In the genomic region with DNA sequence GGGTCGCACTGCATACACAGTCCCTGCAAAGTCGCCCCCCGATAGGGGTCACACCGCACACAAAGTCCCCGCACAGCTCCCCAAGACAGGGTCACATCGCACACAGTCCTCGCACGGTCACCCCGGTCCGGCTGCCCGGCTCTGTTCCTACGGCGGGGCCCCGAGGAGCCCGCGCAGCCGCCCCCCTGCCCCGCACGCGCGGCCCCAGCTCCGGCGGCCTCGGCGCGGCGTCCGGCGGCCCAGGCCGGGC, we compare ENCODE assay signal across 9 cellular contexts. TPM values are rescaled to one million over a fixed set of nuclear protein-coding genes. Genes with fewer than 3 reads are reported as not detected.
DNase-seq lines count a peak whose midpoint lies in the region; ATAC-seq and TF ChIP-seq lines count a peak whose summit lies in the region.
"Had no signal": no experiment of that assay in that cellular context is flagged by ENCODE, and none has a peak within 500 bp of the region (broad histone marks: within the 10 kb centered on the region; RNA-seq: fewer than 3 reads in every experiment).

No MANE protein-coding gene starts in this region.

- TF ChIP-seq CTCF in foreskin fibroblast (IDR thresholded peaks at IDR 0.05; ENCODE audit: low read depth, low read length) (no peak), retinal pigment epithelial cell (conservative IDR thresholded peaks at IDR 0.05; ENCODE audit: low read depth, low read length) (no peak)

- ATAC-seq in SK-N-SH treated with all-trans-retinoic acid at 6 μM for 48 hours (peak; percentile 5), HG02610 (IDR thresholded peaks at IDR 0.05; ENCODE audit: unreplicated experiment) (no peak), HG02852 (IDR thresholded peaks at IDR 0.05; ENCODE audit: unreplicated experiment) (no peak)

- H3K4me3 ChIP-seq in H7 (ENCODE audit: insufficient read depth, low read depth, low read length) (peak overlapping the region; percentile 71), foreskin fibroblast (ENCODE audit: low read depth in 1 of 2, low read length in 2 of 2) (peak overlapping the region; percentile 85 to 98), retinal pigment epithelial cell (ENCODE audit: low read length) (peak overlapping the region; percentile 99)

- DNase-seq in H7 (no peak), foreskin fibroblast (no peak), retinal pigment epithelial cell (ENCODE audit: low read depth) (no peak), MV-4-11 (lab: John Stamatoyannopoulos, UW) (no peak), SHP77 treated with DMSO at 0.1 percent for 48 hours (lab: John Stamatoyannopoulos, UW) (no peak)

- peaks cover 2% of the 10 kb centered on the region; the same call in 1 of the 2 replicates for H3K27me3 ChIP-seq in H7 (ENCODE audit: control insufficient read depth, insufficient read depth, low read length)

- peaks cover 2% of the 10 kb centered on the region for H3K36me3 ChIP-seq in H7 (replicated peaks; ENCODE audit: control insufficient read depth, insufficient read depth, low read length)

TF ChIP-seq in SK-N-SH treated with all-trans-retinoic acid at 6 μM for 48 hours, 23 proteins besides CTCF, POLR2A, EP300 and RAD21:
- TF ChIP-seq ZC3H10 (CRISPR knock-in tag; IDR thresholded peaks at IDR 0.05) (no peak), ZNF70 (CRISPR knock-in tag; IDR thresholded peaks at IDR 0.05) (no peak), TOX (CRISPR knock-in tag; IDR thresholded peaks at IDR 0.05; ENCODE audit: borderline replicate concordance) (no peak), ZFP3 (CRISPR knock-in tag; IDR thresholded peaks at IDR 0.05) (no peak), ZNF8 (CRISPR knock-in tag; IDR thresholded peaks at IDR 0.05) (no peak), ESRRG (CRISPR knock-in tag; IDR thresholded peaks at IDR 0.05) (no peak)

RNA-seq across cellular contexts. Expression of gene SSH1, which starts 0.3 kb away (rescaled TPM):
- 6.1 and 8.7 TPM in 2 replicates for total RNA-seq in H7 (2014; rRNA removed; shearing (Covaris generic))

RNA-seq across cellular contexts. Expression of gene DAO, which starts 22.8 kb away (rescaled TPM):
- not detected in 2 replicates for total RNA-seq in H7 (2014; rRNA removed; shearing (Covaris generic))
- total RNA-seq: subcutaneous adipose tissue had no signal
